Comparison of ENCODE assay signal across 8 cellular contexts in the genomic region with DNA sequence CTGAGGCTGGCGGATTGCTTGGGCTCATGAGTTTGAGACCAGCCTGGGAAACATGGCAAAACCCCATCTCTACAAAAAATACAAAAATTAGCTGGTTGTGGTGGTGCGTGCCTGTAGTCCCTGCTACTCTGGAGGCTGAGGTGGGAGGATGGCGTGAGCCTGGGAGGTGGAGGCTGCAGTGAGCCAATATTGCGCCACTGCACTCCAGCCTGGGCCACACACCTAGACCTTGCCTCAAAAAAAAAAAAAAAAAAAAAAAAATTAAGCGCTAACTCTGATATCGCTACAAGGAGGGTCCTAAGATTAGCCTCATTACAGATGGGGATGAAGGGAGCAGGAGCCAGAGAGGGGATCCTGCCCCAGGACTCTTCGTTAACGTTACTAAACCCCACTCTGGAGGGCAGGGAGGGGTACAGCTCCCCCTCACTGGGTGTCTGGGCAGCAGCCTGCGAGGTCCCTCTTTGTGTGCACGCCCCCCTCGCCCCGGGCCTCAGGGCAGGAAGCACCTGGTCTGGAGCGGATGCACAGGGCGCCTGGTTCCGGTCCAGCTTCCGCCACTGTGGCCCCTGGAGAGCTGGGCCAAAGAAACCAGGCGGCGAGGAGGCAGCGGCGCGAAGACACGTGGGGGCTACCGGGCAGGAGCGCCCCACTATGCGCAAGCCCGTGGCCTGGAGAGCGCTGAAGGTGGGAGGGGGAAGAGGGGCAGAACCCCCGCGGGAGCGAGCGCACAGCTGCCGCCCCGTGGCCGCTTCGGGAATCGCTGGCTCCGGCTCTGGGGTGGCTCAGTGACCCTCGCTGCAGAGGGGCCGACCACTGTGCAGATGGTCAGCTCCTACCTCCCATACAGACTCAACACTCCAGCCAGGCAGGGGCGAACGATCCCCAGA. TPM values are rescaled to one million over a fixed set of nuclear protein-coding genes. Genes with fewer than 3 reads are reported as not detected.
DNase-seq lines count a peak whose midpoint lies in the region; ATAC-seq, FAIRE-seq and TF ChIP-seq lines count a peak whose summit lies in the region.

No MANE protein-coding gene starts in this region.

- peak overlapping the region; percentile 48 for H3K27ac ChIP-seq in CD4-positive, alpha-beta memory T cell (ENCODE audit: low read depth, low read length)
- peak overlapping the region in 1 of 2 donors; percentile 54 for H3K27ac ChIP-seq in kidney (ENCODE audit: low read depth in 2 of 2, low read length in 2 of 2)

- no peaks in the 10 kb centered on the region for H3K9me3 ChIP-seq in CD4-positive, alpha-beta memory T cell (ENCODE audit: control insufficient read depth in 1 of 2, low read length in 2 of 2)
- no peaks in the 10 kb centered on the region for H3K9me3 ChIP-seq in kidney (ENCODE audit: control insufficient read depth in 1 of 2, low read length in 2 of 2)

- H3K4me1 Mint-ChIP-seq in CD4-positive, alpha-beta memory T cell: peaks cover 18 to 51% (median 33%) of the 10 kb centered on the region in 4 donors

- in situ Hi-C loops in astrocyte of the spinal cord (cut with HindIII; ENCODE audit: low sequenced_read_pairs): no loop called here

- H3K4me3 ChIP-seq in CD4-positive, alpha-beta memory T cell (ENCODE audit: low read length in 2 of 2): peak overlapping the region; percentile 65 to 73
- H3K4me3 ChIP-seq in astrocyte of the spinal cord (ENCODE audit: low read depth, low read length): no peak overlapping the region
- no peak overlapping the region for H3K4me3 ChIP-seq in kidney (ENCODE audit: low read length in 2 of 2)

- TF ChIP-seq CTCF in astrocyte of the spinal cord (IDR thresholded peaks at IDR 0.05; ENCODE audit: low read depth, low read length) (peak; percentile 83), kidney (IDR thresholded peaks at IDR 0.05; ENCODE audit: borderline replicate concordance, extremely low read depth, insufficient read depth) (peak; percentile 34)

- intact Hi-C loops in CD4-positive, alpha-beta memory T cell (cut with micrococcal nuclease): loop anchor here (1.0 kb wide), 1 partner anchor 12 kb away; a partner anchor contains a TSS
- intact Hi-C loops in kidney (cut with DNase I): no loop called here

- CTCF ChIA-PET in CD4-positive, alpha-beta memory T cell (lab: Charles Lee; ENCODE audit: partially characterized antibody): interaction anchor here (0.8 to 4.4 kb wide), 21 partner anchors 9 to 172 kb away, joined by 3 to 40 read pairs (median 5); a partner anchor contains a TSS

- peak; percentile 50 to 74 (median 60) for DNase-seq in CD4-positive, alpha-beta memory T cell
- DNase-seq in T-helper 9 cell: peak; percentile 64
- DNase-seq in astrocyte of the spinal cord (ENCODE audit: low read depth, low spot score): no peak
- DNase-seq in kidney: peak; percentile 92
- DNase-seq in stimulated activated CD4-positive, alpha-beta T cell treated with anti-CD3 and anti-CD28 coated beads, Interleukin-4, amount 100 ng/mL, for 48 hours (ENCODE audit: low read depth in 2 of 2): peak; percentile 58 to 69
- no peak for DNase-seq in NCI-H1436 treated with DMSO at 0.1 percent for 48 hours (lab: John Stamatoyannopoulos, UW)

- no peak overlapping the region for H3K9ac ChIP-seq in kidney (ENCODE audit: low read length in 2 of 2)

- no peaks in the 10 kb centered on the region for H3K9me3 Mint-ChIP-seq in CD4-positive, alpha-beta memory T cell

- H3K27me3 Mint-ChIP-seq in CD4-positive, alpha-beta memory T cell: no peaks in the 10 kb centered on the region

- H3K4me3 Mint-ChIP-seq in CD4-positive, alpha-beta memory T cell: peak overlapping the region; percentile 87 to 97 (median 92)

- H3K4me1 ChIP-seq in CD4-positive, alpha-beta memory T cell (ENCODE audit: insufficient read depth, low read length): peaks cover 63% of the 10 kb centered on the region
- H3K4me1 ChIP-seq in kidney (ENCODE audit: control insufficient read depth in 1 of 2, insufficient read depth in 1 of 2, low read depth in 1 of 2, low read length in 2 of 2): peaks cover 4 to 22% of the 10 kb centered on the region in 2 donors

- H3K36me3 ChIP-seq in CD4-positive, alpha-beta memory T cell (ENCODE audit: insufficient read depth, low read length): no peaks in the 10 kb centered on the region
- no peaks in the 10 kb centered on the region for H3K36me3 ChIP-seq in kidney (ENCODE audit: control insufficient read depth in 1 of 2, insufficient read depth in 2 of 2, low read length in 2 of 2)

- peak; percentile 27 for ATAC-seq in HG02610 (IDR thresholded peaks at IDR 0.05; ENCODE audit: unreplicated experiment)
- no peak for ATAC-seq in GM21825 (IDR thresholded peaks at IDR 0.05; ENCODE audit: unreplicated experiment)

- no peaks in the 10 kb centered on the region for H3K27me3 ChIP-seq in CD4-positive, alpha-beta memory T cell (ENCODE audit: insufficient read depth, low read length)

- POLR2A ChIA-PET in CD4-positive, alpha-beta memory T cell (lab: Charles Lee; ENCODE audit: partially characterized antibody): interaction anchor here (0.7 to 5.1 kb wide), 19 partner anchors 9 to 329 kb away, joined by 3 to 69 read pairs (median 5); a partner anchor contains a TSS

- peak overlapping the region; percentile 83 to 94 (median 93) for H3K27ac Mint-ChIP-seq in CD4-positive, alpha-beta memory T cell

- peaks cover 3 to 6% of the 10 kb centered on the region in 2 donors for H3K36me3 Mint-ChIP-seq in CD4-positive, alpha-beta memory T cell

- FAIRE-seq in kidney (lab: Jason Lieb, UNC): no peak

RNA-seq across cellular contexts. Expression of a gene that starts 1.5 kb away (rescaled TPM):
- 10 to 100 TPM; 16.1 to 16.9 TPM for total RNA-seq in CD4-positive, alpha-beta memory T cell
- 1 to 10 TPM; 2.3 to 9.4 TPM for polyA plus RNA-seq in CD4-positive, alpha-beta memory T cell
- total RNA-seq in kidney: 13.8 TPM
- 8.5 TPM for polyA plus RNA-seq in kidney (ENCODE audit: insufficient read depth, low read depth, low replicate concordance)

RNA-seq across cellular contexts. Expression of a gene that starts 12.3 kb away (rescaled TPM):
- 10 to 100 TPM; 70.6 to 78.4 TPM for total RNA-seq in CD4-positive, alpha-beta memory T cell
- 10 to 100 TPM; 18.0 to 24.9 TPM for polyA plus RNA-seq in CD4-positive, alpha-beta memory T cell
- 40.0 TPM for total RNA-seq in kidney
- 22.7 TPM for polyA plus RNA-seq in kidney (ENCODE audit: insufficient read depth, low read depth, low replicate concordance)

RNA-seq across cellular contexts. Expression of a gene that starts 13.9 kb away (rescaled TPM):
- 10 to 100 TPM; 25.8 to 34.1 TPM for total RNA-seq in CD4-positive, alpha-beta memory T cell
- 1 to 10 TPM in 1 of 2 donors, under 1 TPM in 1; 0.15 to 1.8 TPM for polyA plus RNA-seq in CD4-positive, alpha-beta memory T cell
- 46.1 TPM for total RNA-seq in kidney
- polyA plus RNA-seq in kidney (ENCODE audit: insufficient read depth, low read depth, low replicate concordance): 16.7 TPM

RNA-seq across cellular contexts. Expression of a gene that starts 46.0 kb away (rescaled TPM):
- total RNA-seq in CD4-positive, alpha-beta memory T cell: 10 to 100 TPM; 63.7 to 64.0 TPM
- 10 to 100 TPM; 57.9 to 64.2 TPM for polyA plus RNA-seq in CD4-positive, alpha-beta memory T cell
- 39.5 TPM for total RNA-seq in kidney
- polyA plus RNA-seq in kidney (ENCODE audit: insufficient read depth, low read depth, low replicate concordance): 52.9 TPM

RNA-seq across cellular contexts. Expression of a gene that starts 46.0 kb away (rescaled TPM):
- 100 to 1,000 TPM; 148 to 153 TPM for total RNA-seq in CD4-positive, alpha-beta memory T cell
- 100 to 1,000 TPM; 201 to 446 TPM for polyA plus RNA-seq in CD4-positive, alpha-beta memory T cell
- 73.9 TPM for total RNA-seq in kidney
- 96.7 TPM for polyA plus RNA-seq in kidney (ENCODE audit: insufficient read depth, low read depth, low replicate concordance)

Comparison
In these comparisons a context has a peak if more than half of its experiments do, and no peak if none do; other contexts are left out.
1. DNase-seq: peak in CD4-positive, alpha-beta memory T cell (5 of 5), T-helper 9 cell (single experiment), kidney (single experiment) and stimulated activated CD4-positive, alpha-beta T cell treated with anti-CD3 and anti-CD28 coated beads, Interleukin-4, amount 100 ng/mL, for 48 hours (2 of 2); none in astrocyte of the spinal cord (single experiment) and NCI-H1436 treated with DMSO at 0.1 percent for 48 hours (single experiment).
2. H3K4me3 ChIP-seq: peak in CD4-positive, alpha-beta memory T cell (2 of 2); none in astrocyte of the spinal cord (single experiment) and kidney (0 of 2).